ENCODE assay signal across 8 cellular contexts in genomic region chr22:17705565-17706450, GRCh38.
DNase-seq lines count a peak whose midpoint lies in the region; ATAC-seq and TF ChIP-seq lines count a peak whose summit lies in the region.

No MANE protein-coding gene starts in this region.

- peaks cover 18% of the 10 kb centered on the region for H3K4me1 Mint-ChIP-seq in activated naive CD4-positive, alpha-beta T cell treated with anti-CD3 and anti-CD28 coated beads, Interleukin-2, amount 50 U/mL, for 24 hours
- peaks cover 14 to 19% of the 10 kb centered on the region in 2 donors for H3K4me1 Mint-ChIP-seq in stimulated activated naive B cell treated with anti-CD40 and anti-IgM and Interleukin-4, amounts not matched to agents 10 μg/mL and 1 μg/mL and 100 μg/mL, for 72 hours

- no peaks in the 10 kb centered on the region for H3K9me3 Mint-ChIP-seq in activated naive CD4-positive, alpha-beta T cell treated with anti-CD3 and anti-CD28 coated beads, Interleukin-2, amount 50 U/mL, for 24 hours
- no peaks in the 10 kb centered on the region for H3K9me3 Mint-ChIP-seq in stimulated activated naive B cell treated with anti-CD40 and anti-IgM and Interleukin-4, amounts not matched to agents 10 μg/mL and 1 μg/mL and 100 μg/mL, for 72 hours

- peak overlapping the region; percentile 26 for H3K4me3 ChIP-seq in SJSA1

- no peaks in the 10 kb centered on the region for H3K9me3 ChIP-seq in SJSA1 (replicated peaks)

- peak; percentile 15 for ATAC-seq in foreskin keratinocyte
- no peak for ATAC-seq in stimulated activated naive B cell treated with anti-CD40 and anti-IgM and Interleukin-4, amounts not matched to agents 10 μg/mL and 1 μg/mL and 100 μg/mL, for 72 hours (replicated peaks)
- ATAC-seq in HG02610 (IDR thresholded peaks at IDR 0.05; ENCODE audit: unreplicated experiment) = no peak

- no peak for TF ChIP-seq CTCF in foreskin keratinocyte (conservative IDR thresholded peaks at IDR 0.05)

- H3K27ac ChIP-seq in SJSA1 (peak overlapping the region; percentile 78), foreskin keratinocyte (peak overlapping the region; percentile 56)

- no peak for DNase-seq in activated naive CD4-positive, alpha-beta T cell treated with anti-CD3 and anti-CD28 coated beads, Interleukin-2, amount 50 U/mL, for 16 hours
- no peak for DNase-seq in SJSA1 (ENCODE audit: low read depth in 1 of 2, low spot score in 2 of 2)
- DNase-seq in foreskin keratinocyte = peak; percentile 15 to 72
- no peak for DNase-seq in stimulated activated naive B cell treated with anti-CD40 and anti-IgM and Interleukin-4, amounts not matched to agents 10 μg/mL and 1 μg/mL and 100 μg/mL, for 72 hours
- no peak for DNase-seq in stimulated activated CD4-positive, alpha-beta T cell treated with anti-CD3 and anti-CD28 coated beads, Interleukin-2, amount 100 ng/mL, for 24 hours
- DNase-seq in GM03348 (ENCODE audit: low spot score) = no peak

- H3K4me1 ChIP-seq in SJSA1 (replicated peaks) (peaks cover 29% of the 10 kb centered on the region), foreskin keratinocyte (peaks cover 9% of the 10 kb centered on the region)

- H3K4me3 Mint-ChIP-seq in activated naive CD4-positive, alpha-beta T cell treated with anti-CD3 and anti-CD28 coated beads, Interleukin-2, amount 50 U/mL, for 24 hours = peak overlapping the region; percentile 78
- peak overlapping the region; percentile 50 to 66 for H3K4me3 Mint-ChIP-seq in stimulated activated naive B cell treated with anti-CD40 and anti-IgM and Interleukin-4, amounts not matched to agents 10 μg/mL and 1 μg/mL and 100 μg/mL, for 72 hours

- H3K36me3 Mint-ChIP-seq in activated naive CD4-positive, alpha-beta T cell treated with anti-CD3 and anti-CD28 coated beads, Interleukin-2, amount 50 U/mL, for 24 hours = peaks cover 8% of the 10 kb centered on the region
- H3K36me3 Mint-ChIP-seq in stimulated activated naive B cell treated with anti-CD40 and anti-IgM and Interleukin-4, amounts not matched to agents 10 μg/mL and 1 μg/mL and 100 μg/mL, for 72 hours = peaks cover 2 to 22% of the 10 kb centered on the region in 2 donors

- H3K27ac Mint-ChIP-seq in activated naive CD4-positive, alpha-beta T cell treated with anti-CD3 and anti-CD28 coated beads, Interleukin-2, amount 50 U/mL, for 24 hours = peak overlapping the region; percentile 96
- peak overlapping the region; percentile 80 for H3K27ac Mint-ChIP-seq in stimulated activated naive B cell treated with anti-CD40 and anti-IgM and Interleukin-4, amounts not matched to agents 10 μg/mL and 1 μg/mL and 100 μg/mL, for 72 hours

- H3K27me3 ChIP-seq in SJSA1 (replicated peaks) (no peaks in the 10 kb centered on the region), foreskin keratinocyte (no peaks in the 10 kb centered on the region)

- H3K27me3 Mint-ChIP-seq in activated naive CD4-positive, alpha-beta T cell treated with anti-CD3 and anti-CD28 coated beads, Interleukin-2, amount 50 U/mL, for 24 hours = no peaks in the 10 kb centered on the region
- no peaks in the 10 kb centered on the region for H3K27me3 Mint-ChIP-seq in stimulated activated naive B cell treated with anti-CD40 and anti-IgM and Interleukin-4, amounts not matched to agents 10 μg/mL and 1 μg/mL and 100 μg/mL, for 72 hours

- H3K36me3 ChIP-seq in SJSA1 = peaks cover 26% of the 10 kb centered on the region

Comparison
In these comparisons a context has a peak if more than half of its experiments do, and no peak if none do; other contexts are left out.
1. DNase-seq: peak in foreskin keratinocyte (2 of 2); none in activated naive CD4-positive, alpha-beta T cell treated with anti-CD3 and anti-CD28 coated beads, Interleukin-2, amount 50 U/mL, for 16 hours (single experiment), SJSA1 (0 of 2), stimulated activated naive B cell treated with anti-CD40 and anti-IgM and Interleukin-4, amounts not matched to agents 10 μg/mL and 1 μg/mL and 100 μg/mL, for 72 hours (single experiment), stimulated activated CD4-positive, alpha-beta T cell treated with anti-CD3 and anti-CD28 coated beads, Interleukin-2, amount 100 ng/mL, for 24 hours (0 of 2) and GM03348 (single experiment).